8 cellular contexts compared by ENCODE assay signal in the genomic region with DNA sequence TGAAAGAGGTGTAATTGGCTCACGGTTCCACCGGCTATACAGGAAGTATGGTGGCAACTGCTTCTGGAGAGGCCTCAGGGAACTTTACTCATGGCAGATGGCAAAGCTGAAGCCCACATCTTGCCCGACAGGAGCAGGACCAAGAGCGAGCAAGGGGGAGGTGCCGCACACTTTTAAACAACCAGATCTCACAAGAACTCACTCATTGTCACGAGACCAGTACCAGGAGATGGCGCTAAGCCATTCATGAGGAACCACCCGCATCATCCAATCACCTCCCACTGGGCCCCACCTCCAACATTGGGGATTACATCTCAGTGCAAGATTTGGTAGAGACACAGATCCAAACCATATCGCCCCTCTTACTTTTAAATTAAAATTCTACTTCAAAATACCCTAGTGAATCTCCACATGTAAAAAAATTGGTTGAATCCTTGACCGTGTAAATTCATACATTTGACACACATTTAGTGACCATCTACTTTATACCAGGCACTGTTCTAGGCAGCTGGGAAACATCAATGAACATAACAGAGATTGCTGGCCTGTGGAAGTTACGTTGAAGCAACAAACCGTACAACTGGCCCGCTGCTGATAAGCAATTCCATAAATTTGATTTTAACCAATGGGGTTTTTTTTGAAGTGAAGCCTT.
DNase-seq lines count a peak whose midpoint lies in the region; ATAC-seq, FAIRE-seq and TF ChIP-seq lines count a peak whose summit lies in the region.

No MANE protein-coding gene starts in this region.

- ATAC-seq in GM18499 (IDR thresholded peaks at IDR 0.05; ENCODE audit: insufficient read depth, unreplicated experiment) (peak; percentile 18), HG02798 (IDR thresholded peaks at IDR 0.05; ENCODE audit: poor library complexity, unreplicated experiment) (no peak)

- no peak overlapping the region for H3K4me3 ChIP-seq in SU-DHL-6 (ENCODE audit: insufficient read depth, low read length, poor library complexity, severe bottlenecking)
- H3K4me3 ChIP-seq in fibroblast of mammary gland (ENCODE audit: control insufficient read depth, low read depth, low read length) = no peak overlapping the region
- H3K4me3 ChIP-seq in small intestine (ENCODE audit: low read depth in 1 of 2, low read length in 2 of 2) = no peak overlapping the region

- H3K36me3 ChIP-seq in SU-DHL-6 (ENCODE audit: low read length) = no peaks in the 10 kb centered on the region
- no peaks in the 10 kb centered on the region for H3K36me3 ChIP-seq in small intestine (ENCODE audit: control insufficient read depth in 2 of 2, insufficient read depth in 2 of 2, low read length in 2 of 2)

- H3K9me3 ChIP-seq in SU-DHL-6 (ENCODE audit: insufficient read depth, low read length) (no peaks in the 10 kb centered on the region), small intestine (ENCODE audit: control insufficient read depth, low read depth) (no peaks in the 10 kb centered on the region)

- H3F3A ChIP-seq in SU-DHL-6 (ENCODE audit: insufficient read depth) = no peaks in the 10 kb centered on the region

- TF ChIP-seq CTCF in SU-DHL-6 (IDR thresholded peaks at IDR 0.05; ENCODE audit: insufficient read depth, low read length, poor library complexity, severe bottlenecking) = peak; percentile 44
- no peak for TF ChIP-seq CTCF in fibroblast of mammary gland (conservative IDR thresholded peaks at IDR 0.05; ENCODE audit: control insufficient read depth, insufficient read depth, low read depth, low read length)

- H3K4me2 ChIP-seq in SU-DHL-6 (ENCODE audit: low read depth, low read length, poor library complexity, severe bottlenecking) = no peak overlapping the region

- no peaks in the 10 kb centered on the region for H4K20me1 ChIP-seq in SU-DHL-6 (ENCODE audit: low read depth, low read length)

- FAIRE-seq in small intestine (lab: Jason Lieb, UNC) = no peak

- H3K9ac ChIP-seq in SU-DHL-6 (ENCODE audit: low read length) = no peak overlapping the region

- in situ Hi-C loops in ACHN (cut with HindIII; ENCODE audit: low pct_ligation_motif_present, low pct_unique_long_range_greater_than_20kb, low sequenced_read_pairs) = no loop called here

- H3K4me1 ChIP-seq in small intestine (ENCODE audit: control insufficient read depth in 2 of 2, insufficient read depth in 1 of 2, low read depth in 1 of 2, low read length in 1 of 2) = peaks cover 8 to 10% of the 10 kb centered on the region in 2 donors

- H3K27me3 ChIP-seq in SU-DHL-6 (ENCODE audit: low read length) (no peaks in the 10 kb centered on the region), small intestine (ENCODE audit: control insufficient read depth in 2 of 2, insufficient read depth in 2 of 2, low read length in 2 of 2) (no peaks in the 10 kb centered on the region)

- H3K9me2 ChIP-seq in SU-DHL-6 (replicated peaks; ENCODE audit: insufficient read depth, low read length) = no peaks in the 10 kb centered on the region

- H2AFZ ChIP-seq in SU-DHL-6 (ENCODE audit: low read depth, low read length, severe bottlenecking) = no peak overlapping the region

- 77 to 85% (median 80%) methylated on average over 13 of the region's 13 CpGs for WGBS in small intestine, 3 donors

- DNase-seq in ACHN (peak; percentile 76), fibroblast of mammary gland (ENCODE audit: low read depth) (peak; percentile 53), DMS79 (lab: John Stamatoyannopoulos, UW) (no peak), small intestine (no peak), NCI-H510A treated with DMSO at 0.1 percent for 48 hours (lab: John Stamatoyannopoulos, UW) (no peak)

- H3K27ac ChIP-seq in SU-DHL-6 (ENCODE audit: low read depth, low read length) (no peak overlapping the region), small intestine (ENCODE audit: low read depth in 1 of 2, low read length in 1 of 2) (peak overlapping the region in 1 of 2 donors; percentile 40)

- H3K79me2 ChIP-seq in SU-DHL-6 (ENCODE audit: insufficient read depth, low read length) = no peaks in the 10 kb centered on the region

Comparison
In these comparisons a context has a peak if more than half of its experiments do, and no peak if none do; other contexts are left out.
1. DNase-seq: peak in ACHN (single experiment) and fibroblast of mammary gland (single experiment); none in DMS79 (single experiment), small intestine (single experiment) and NCI-H510A treated with DMSO at 0.1 percent for 48 hours (single experiment).